In genomic region chr11:83852775-83853442, GRCh38 we compare ENCODE assay signal across 28 cellular contexts.
"Had no signal": no experiment of that assay in that cellular context is flagged by ENCODE, and none has a peak within 500 bp of the region (broad histone marks: within the 10 kb centered on the region; RNA-seq: fewer than 3 reads in every experiment).

No MANE protein-coding gene starts in this region.

- H3K4me3 ChIP-seq: adrenal gland, ascending aorta, coronary artery, gastroesophageal sphincter, upper lobe of left lung, vagina had no signal

- H3K9me3 Mint-ChIP-seq: activated CD4-positive, alpha-beta T cell treated with anti-CD3 and anti-CD28 coated beads, Interleukin-2, amount 10 ng/mL, durations not matched to agents 24 days and 14 days; activated naive CD4-positive, alpha-beta T cell treated with anti-CD3 and anti-CD28 coated beads for 36 hours; activated T-helper 1 cell treated with anti-CD3 and anti-CD28 coated beads, Interleukin-12 subunit alpha, Interleukin-12 subunit beta, Interleukin-2, Interleukin-4 antibody, amounts not matched to agents 30 ng/mL and 10 ng/mL and 1 ng/mL, durations not matched to agents 14 hours and 24 hours and 36 hours had no signal

- H3K27ac ChIP-seq: adrenal gland, ascending aorta, brain microvascular endothelial cell, coronary artery, gastroesophageal sphincter, parathyroid adenoma, upper lobe of left lung, vagina had no signal

- H3K27me3 Mint-ChIP-seq: activated CD4-positive, alpha-beta memory T cell treated with anti-CD3 and anti-CD28 coated beads for 36 hours; activated CD4-positive, alpha-beta T cell treated with anti-CD3 and anti-CD28 coated beads, Interleukin-2, amount 10 ng/mL, durations not matched to agents 24 days and 14 days; activated naive CD8-positive, alpha-beta T cell treated with anti-CD3 and anti-CD28 coated beads for 36 hours; effector memory CD8-positive, alpha-beta T cell; stimulated activated naive CD8-positive, alpha-beta T cell treated with anti-CD3 and anti-CD28 coated beads, Interleukin-15, amount 100 ng/mL, for 72 hours had no signal

- H3K9me3 ChIP-seq: ascending aorta, vagina had no signal

- H3K36me3 Mint-ChIP-seq: activated CD4-positive, alpha-beta memory T cell treated with anti-CD3 and anti-CD28 coated beads for 36 hours; activated naive CD8-positive, alpha-beta T cell treated with anti-CD3 and anti-CD28 coated beads for 36 hours; naive B cell; stimulated activated effector memory CD8-positive, alpha-beta T cell treated with anti-CD3 and anti-CD28 coated beads, Interleukin-12 subunit alpha, Interleukin-12 subunit beta, amount 100 ng/mL, for 72 hours had no signal

- DNase-seq: activated CD4-positive, alpha-beta memory T cell treated with anti-CD3 and anti-CD28 coated beads for 36 hours; activated CD4-positive, alpha-beta T cell treated with anti-CD3 and anti-CD28 coated beads, Interleukin-2, amount 10 ng/mL, durations not matched to agents 24 days and 14 days; activated CD4-positive, CD25-positive, alpha-beta regulatory T cell treated with anti-CD3 and anti-CD28 coated beads, Interleukin-2, amount 50 U/mL, for 72 hours; activated CD8-positive, alpha-beta memory T cell treated with anti-CD3 and anti-CD28 coated beads, Interleukin-2, amount 50 U/mL, for 4 hours; activated effector memory CD4-positive, alpha-beta T cell treated with anti-CD3 and anti-CD28 coated beads, Interleukin-2, amount 50 U/mL, for 16 hours; activated naive CD4-positive, alpha-beta T cell treated with anti-CD3 and anti-CD28 coated beads for 36 hours; activated naive CD8-positive, alpha-beta T cell treated with anti-CD3 and anti-CD28 coated beads for 36 hours; activated T-cell treated with anti-CD3 and anti-CD28 coated beads, Interleukin-2, amount 50 U/mL, for 1 hour; adrenal gland; brain microvascular endothelial cell; effector memory CD8-positive, alpha-beta T cell; hippocampal formation; naive B cell; nephron progenitor cell; right cardiac atrium; stimulated activated CD4-positive, alpha-beta T cell treated with anti-CD3 and anti-CD28 coated beads, Interleukin-4, amount 100 ng/mL, for 24 hours; stimulated activated naive CD8-positive, alpha-beta T cell treated with anti-CD3 and anti-CD28 coated beads, Interleukin-15, amount 100 ng/mL, for 72 hours; substantia nigra; T-helper 2 cell; upper lobe of left lung had no signal

- H2AFZ ChIP-seq: parathyroid adenoma had no signal

- ATAC-seq: effector memory CD8-positive, alpha-beta T cell; gastroesophageal sphincter; right cardiac atrium; stimulated activated effector memory CD8-positive, alpha-beta T cell treated with anti-CD3 and anti-CD28 coated beads, Interleukin-12 subunit alpha, Interleukin-12 subunit beta, amount 100 ng/mL, for 72 hours; stimulated activated naive CD8-positive, alpha-beta T cell treated with anti-CD3 and anti-CD28 coated beads, Interleukin-15, amount 100 ng/mL, for 72 hours had no signal

- H3K36me3 ChIP-seq: adrenal gland, ascending aorta, brain microvascular endothelial cell, gastroesophageal sphincter, upper lobe of left lung, vagina had no signal

- H3K4me3 Mint-ChIP-seq: activated CD4-positive, alpha-beta memory T cell treated with anti-CD3 and anti-CD28 coated beads for 36 hours; activated CD4-positive, alpha-beta T cell treated with anti-CD3 and anti-CD28 coated beads, Interleukin-2, amount 10 ng/mL, durations not matched to agents 24 days and 14 days; activated naive CD4-positive, alpha-beta T cell treated with anti-CD3 and anti-CD28 coated beads for 36 hours; activated naive CD8-positive, alpha-beta T cell treated with anti-CD3 and anti-CD28 coated beads for 36 hours; activated T-helper 1 cell treated with anti-CD3 and anti-CD28 coated beads, Interleukin-12 subunit alpha, Interleukin-12 subunit beta, Interleukin-2, Interleukin-4 antibody, amounts not matched to agents 30 ng/mL and 10 ng/mL and 1 ng/mL, durations not matched to agents 14 hours and 24 hours and 36 hours; effector memory CD8-positive, alpha-beta T cell; mesothelial cell of epicardium; naive B cell; nephron progenitor cell; stimulated activated effector memory CD8-positive, alpha-beta T cell treated with anti-CD3 and anti-CD28 coated beads, Interleukin-12 subunit alpha, Interleukin-12 subunit beta, amount 100 ng/mL, for 72 hours; stimulated activated naive CD8-positive, alpha-beta T cell treated with anti-CD3 and anti-CD28 coated beads, Interleukin-15, amount 100 ng/mL, for 72 hours had no signal

- H3K79me2 ChIP-seq: parathyroid adenoma had no signal

- H3K27me3 ChIP-seq: adrenal gland, ascending aorta, brain microvascular endothelial cell, gastroesophageal sphincter, upper lobe of left lung, vagina had no signal

- H3K27ac Mint-ChIP-seq: activated CD4-positive, alpha-beta memory T cell treated with anti-CD3 and anti-CD28 coated beads for 36 hours; activated CD4-positive, alpha-beta T cell treated with anti-CD3 and anti-CD28 coated beads, Interleukin-2, amount 10 ng/mL, durations not matched to agents 24 days and 14 days; activated naive CD4-positive, alpha-beta T cell treated with anti-CD3 and anti-CD28 coated beads for 36 hours; activated naive CD8-positive, alpha-beta T cell treated with anti-CD3 and anti-CD28 coated beads for 36 hours; activated T-helper 1 cell treated with anti-CD3 and anti-CD28 coated beads, Interleukin-12 subunit alpha, Interleukin-12 subunit beta, Interleukin-2, Interleukin-4 antibody, amounts not matched to agents 30 ng/mL and 10 ng/mL and 1 ng/mL, durations not matched to agents 14 hours and 24 hours and 36 hours; effector memory CD8-positive, alpha-beta T cell; mesothelial cell of epicardium; naive B cell; nephron progenitor cell; stimulated activated effector memory CD8-positive, alpha-beta T cell treated with anti-CD3 and anti-CD28 coated beads, Interleukin-12 subunit alpha, Interleukin-12 subunit beta, amount 100 ng/mL, for 72 hours; stimulated activated naive CD8-positive, alpha-beta T cell treated with anti-CD3 and anti-CD28 coated beads, Interleukin-15, amount 100 ng/mL, for 72 hours had no signal

- H3K4me1 Mint-ChIP-seq: activated CD4-positive, alpha-beta T cell treated with anti-CD3 and anti-CD28 coated beads, Interleukin-2, amount 10 ng/mL, durations not matched to agents 24 days and 14 days; activated naive CD8-positive, alpha-beta T cell treated with anti-CD3 and anti-CD28 coated beads for 36 hours; mesothelial cell of epicardium; naive B cell; nephron progenitor cell; stimulated activated effector memory CD8-positive, alpha-beta T cell treated with anti-CD3 and anti-CD28 coated beads, Interleukin-12 subunit alpha, Interleukin-12 subunit beta, amount 100 ng/mL, for 72 hours; stimulated activated naive CD8-positive, alpha-beta T cell treated with anti-CD3 and anti-CD28 coated beads, Interleukin-15, amount 100 ng/mL, for 72 hours had no signal

- H3K9ac ChIP-seq: parathyroid adenoma had no signal

- H3K4me1 ChIP-seq: ascending aorta, gastroesophageal sphincter, parathyroid adenoma, upper lobe of left lung, vagina had no signal
